1 cellular context compared by ENCODE assay signal in genomic region chr21:44939532-44940115, GRCh38.
TF ChIP-seq lines count a peak whose summit lies in the region.

Gene SLX9 (plus strand): TSS chr21:44940029. CDS start chr21:44940058, 29 bp downstream.

TF ChIP-seq in HepG2, 621 proteins besides CTCF, POLR2A, EP300 and RAD21 (continued from another document and continues in another):
- TF ChIP-seq RERE (CRISPR knock-in tag; IDR thresholded peaks at IDR 0.05; ENCODE audit: low read depth) (0 out of 2 replicates have a peak, but pooled peaks have one; percentile 14), NCOA1 (CRISPR knock-in tag; IDR thresholded peaks at IDR 0.05) (peak; percentile 45; the same call in 1 of the 2 replicates), NFE2L1 (CRISPR knock-in tag; IDR thresholded peaks at IDR 0.05; ENCODE audit: borderline replicate concordance) (peak; percentile 75; the same call in 1 of the 2 replicates), ATF2 (CRISPR knock-in tag; IDR thresholded peaks at IDR 0.05) (peak; percentile 59; the same call in 1 of the 2 replicates), ZSCAN21 (CRISPR knock-in tag; IDR thresholded peaks at IDR 0.05; ENCODE audit: borderline replicate concordance) (peak; percentile 90), ZNF629 (CRISPR knock-in tag; conservative IDR thresholded peaks at IDR 0.05) (no peak), SUZ12 (IDR thresholded peaks at IDR 0.05; ENCODE audit: low read depth, low read length) (no peak), FOXP1 (IDR thresholded peaks at IDR 0.05) (no peak), FOXP1 (CRISPR knock-in tag; IDR thresholded peaks at IDR 0.05) (no peak), ZNF224 (CRISPR knock-in tag; IDR thresholded peaks at IDR 0.05) (peak; percentile 95; the same call in 1 of the 2 replicates), TMF1 (CRISPR knock-in tag; IDR thresholded peaks at IDR 0.05; ENCODE audit: low read depth) (peak; percentile 91), ZNF407 (CRISPR knock-in tag; IDR thresholded peaks at IDR 0.05; ENCODE audit: not compliant biosample characterization) (peak; percentile 77), NFATC3 (CRISPR knock-in tag; IDR thresholded peaks at IDR 0.05) (no peak), HOXA9 (CRISPR knock-in tag; IDR thresholded peaks at IDR 0.05; ENCODE audit: borderline replicate concordance) (peak; percentile 91), ARID5B (CRISPR knock-in tag; IDR thresholded peaks at IDR 0.05) (peak; percentile 57; the same call in 1 of the 2 replicates), KAT8 (CRISPR knock-in tag; IDR thresholded peaks at IDR 0.05) (peak; percentile 97), SMAD1 (CRISPR knock-in tag; IDR thresholded peaks at IDR 0.05; ENCODE audit: borderline replicate concordance, low read depth) (no peak), YEATS2 (CRISPR knock-in tag; IDR thresholded peaks at IDR 0.05; ENCODE audit: borderline replicate concordance) (peak; percentile 92), FOXM1 (CRISPR knock-in tag; IDR thresholded peaks at IDR 0.05) (no peak), JDP2 (CRISPR knock-in tag; IDR thresholded peaks at IDR 0.05; ENCODE audit: borderline replicate concordance) (peak; percentile 77; the same call in 1 of the 2 replicates), POLR2AphosphoS2 (IDR thresholded peaks at IDR 0.05; ENCODE audit: low read depth, low read length) (no peak), RBM39 (IDR thresholded peaks at IDR 0.05; ENCODE audit: low read depth, low read length, poor library complexity, severe bottlenecking) (peak; percentile 98), ZNF564 (CRISPR knock-in tag; IDR thresholded peaks at IDR 0.05) (peak; percentile 92), CBX5 (CRISPR knock-in tag; IDR thresholded peaks at IDR 0.05; ENCODE audit: borderline replicate concordance) (0 out of 2 replicates have a peak, but pooled peaks have one; percentile 67), PPARG (CRISPR knock-in tag; conservative IDR thresholded peaks at IDR 0.05) (peak; percentile 66), ZNF639 (CRISPR knock-in tag; conservative IDR thresholded peaks at IDR 0.05) (peak; percentile 93), DMAP1 (CRISPR knock-in tag; IDR thresholded peaks at IDR 0.05) (peak; percentile 82), BHLHE40 (IDR thresholded peaks at IDR 0.05; ENCODE audit: low read length) (peak; percentile 81), HNRNPH1 (optimal IDR thresholded peaks at IDR 0.05; ENCODE audit: low read depth, low read length) (no peak), ZNF790 (CRISPR knock-in tag; IDR thresholded peaks at IDR 0.05; ENCODE audit: borderline replicate concordance) (no peak; the same call in 1 of the 2 replicates), HNRNPL (IDR thresholded peaks at IDR 0.05; ENCODE audit: low read depth, low read length) (no peak), GABPA (IDR thresholded peaks at IDR 0.05; ENCODE audit: low read depth, low read length) (peak; percentile 98), GABPA (CRISPR knock-in tag; IDR thresholded peaks at IDR 0.05; ENCODE audit: low read depth) (peak; percentile 91), ZNF275 (CRISPR knock-in tag; IDR thresholded peaks at IDR 0.05; ENCODE audit: borderline replicate concordance) (0 out of 2 replicates have a peak, but pooled peaks have one; percentile 30), ZNF17 (CRISPR knock-in tag; IDR thresholded peaks at IDR 0.05) (no peak), E2F5 (CRISPR knock-in tag; conservative IDR thresholded peaks at IDR 0.05) (no peak), U2AF1 (optimal IDR thresholded peaks at IDR 0.05; ENCODE audit: low read depth, low read length) (peak; percentile 44), TOE1 (CRISPR knock-in tag; IDR thresholded peaks at IDR 0.05) (peak; percentile 32; the same call in 1 of the 2 replicates)
